ENCODE assay signal across 12 cellular contexts in the genomic region with DNA sequence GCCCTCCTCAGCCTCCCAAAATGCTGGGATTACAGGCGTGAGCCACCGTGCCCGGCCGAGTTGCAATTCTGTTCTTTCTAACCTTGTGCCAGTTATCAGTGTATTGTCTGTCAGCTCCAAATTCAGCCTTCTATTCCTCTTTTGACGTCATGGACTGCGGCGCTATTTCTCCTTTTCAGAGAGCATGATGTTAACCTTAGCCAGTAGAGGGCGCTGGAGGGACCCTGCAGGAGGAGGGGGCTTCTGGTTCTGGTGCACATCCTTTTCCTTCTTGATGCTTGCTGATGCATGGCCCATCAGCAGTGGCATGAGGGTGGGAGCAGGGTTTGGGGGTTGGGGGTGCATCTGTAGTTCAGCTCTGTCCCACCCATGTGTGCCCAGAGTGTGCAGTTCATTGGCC.
DNase-seq lines count a peak whose midpoint lies in the region; ATAC-seq and TF ChIP-seq lines count a peak whose summit lies in the region.
"Had no signal": no experiment of that assay in that cellular context is flagged by ENCODE, and none has a peak within 500 bp of the region (broad histone marks: within the 10 kb centered on the region; RNA-seq: fewer than 3 reads in every experiment).

No MANE protein-coding gene starts in this region.

- DNase-seq in activated CD4-positive, alpha-beta T cell treated with anti-CD3 and anti-CD28 coated beads for 48 hours, result peak; percentile 3
- no peak for DNase-seq in activated CD4-positive, alpha-beta T cell treated with anti-CD3 and anti-CD28 coated beads, Interleukin-2, amount 50 U/mL, for 4 hours
- DNase-seq in GM13977 (ENCODE audit: low spot score), result no peak
- no peak for DNase-seq in PC-3
- peak; percentile 32 for DNase-seq in neural progenitor cell (ENCODE audit: low spot score)
- no peak for DNase-seq in DMS153 (lab: John Stamatoyannopoulos, UW)
- DNase-seq: caudate nucleus, GDM1, NCI-H1436 treated with DMSO at 0.1 percent for 48 hours had no signal

- H3K27ac ChIP-seq in PC-3 (ENCODE audit: low read length), result no peak overlapping the region
- no peak overlapping the region for H3K27ac ChIP-seq in neural progenitor cell

- no peak overlapping the region for H3K27ac Mint-ChIP-seq in neural progenitor cell
- H3K27ac Mint-ChIP-seq: activated naive CD4-positive, alpha-beta T cell treated with anti-CD3 and anti-CD28 coated beads, Interleukin-2, amount 50 U/mL, for 24 hours had no signal

- no TSS peak for BruUV-seq in PC-3 (replicated peaks; lab: Mats Ljungman, UMichigan)

- H3K9me2 ChIP-seq in PC-3 (replicated peaks; ENCODE audit: low read length), result 0 out of 2 replicates have a peak, but pooled peaks cover 2% of the 10 kb centered on the region

- no peaks in the 10 kb centered on the region for H3K79me2 ChIP-seq in PC-3 (ENCODE audit: low read length)
- H3K79me2 ChIP-seq in neural progenitor cell (ENCODE audit: low read depth), result no peaks in the 10 kb centered on the region

- H3K9ac ChIP-seq in PC-3 (ENCODE audit: low read length) (no peak overlapping the region), neural progenitor cell (no peak overlapping the region)

- H3F3A ChIP-seq in PC-3 (ENCODE audit: low read length, unreplicated experiment) (no peaks in the 10 kb centered on the region), neural progenitor cell (ENCODE audit: low read depth) (no peaks in the 10 kb centered on the region)

- peaks cover 29% of the 10 kb centered on the region for H3K9me3 Mint-ChIP-seq in neural progenitor cell
- H3K9me3 Mint-ChIP-seq: activated naive CD4-positive, alpha-beta T cell treated with anti-CD3 and anti-CD28 coated beads, Interleukin-2, amount 50 U/mL, for 24 hours had no signal

- H3K9me3 ChIP-seq in PC-3 (ENCODE audit: low read length), result no peaks in the 10 kb centered on the region
- H3K9me3 ChIP-seq in neural progenitor cell (ENCODE audit: low read depth), result no peaks in the 10 kb centered on the region

- H3K4me3 Mint-ChIP-seq in neural progenitor cell, result peak overlapping the region; percentile 11
- H3K4me3 Mint-ChIP-seq: activated naive CD4-positive, alpha-beta T cell treated with anti-CD3 and anti-CD28 coated beads, Interleukin-2, amount 50 U/mL, for 24 hours had no signal

- POLR2A ChIA-PET in PC-3 (lab: Charles Lee; ENCODE audit: unreplicated experiment), result no interaction called here

- no peak overlapping the region for H3K4me2 ChIP-seq in PC-3 (ENCODE audit: low read length)
- no peak overlapping the region for H3K4me2 ChIP-seq in neural progenitor cell

- CTCF ChIA-PET in PC-3 (lab: Charles Lee), result no interaction called here

- no peaks in the 10 kb centered on the region for H3K36me3 ChIP-seq in PC-3 (ENCODE audit: low read depth, low read length)
- no peaks in the 10 kb centered on the region for H3K36me3 ChIP-seq in neural progenitor cell

- H4K20me1 ChIP-seq in PC-3 (ENCODE audit: low read length) (no peaks in the 10 kb centered on the region), neural progenitor cell (ENCODE audit: low read depth) (no peaks in the 10 kb centered on the region)

- H3K27me3 ChIP-seq in PC-3 (ENCODE audit: low read length) (0 out of 2 replicates have a peak, but pooled peaks cover 6% of the 10 kb centered on the region), neural progenitor cell (no peaks in the 10 kb centered on the region)

- H3K36me3 Mint-ChIP-seq in neural progenitor cell, result peaks cover 9% of the 10 kb centered on the region
- H3K36me3 Mint-ChIP-seq: activated naive CD4-positive, alpha-beta T cell treated with anti-CD3 and anti-CD28 coated beads, Interleukin-2, amount 50 U/mL, for 24 hours had no signal

- peaks cover 9% of the 10 kb centered on the region for H3K27me3 Mint-ChIP-seq in neural progenitor cell (ENCODE audit: insufficient read depth, low read depth)

- intact Hi-C loops in PC-3 (cut with micrococcal nuclease), result no loop called here

- H2AFZ ChIP-seq in PC-3 (ENCODE audit: low read length) (no peak overlapping the region), neural progenitor cell (replicated peaks) (no peak overlapping the region)

- no peak for ATAC-seq in PC-3
- no peak for ATAC-seq in HG03095 (IDR thresholded peaks at IDR 0.05; ENCODE audit: unreplicated experiment)
- ATAC-seq in HG02981 (IDR thresholded peaks at IDR 0.05; ENCODE audit: unreplicated experiment), result no peak

- in situ Hi-C loops in GM13977 (cut with MboI; ENCODE audit: low pct_unique_long_range_greater_than_20kb, low sequenced_read_pairs, unreplicated experiment), result no loop called here

- H3K4me1 Mint-ChIP-seq in neural progenitor cell, result peaks cover 25% of the 10 kb centered on the region
- H3K4me1 Mint-ChIP-seq: activated naive CD4-positive, alpha-beta T cell treated with anti-CD3 and anti-CD28 coated beads, Interleukin-2, amount 50 U/mL, for 24 hours had no signal

- H3K4me1 ChIP-seq in PC-3 (ENCODE audit: insufficient read depth, low read length) (no peaks in the 10 kb centered on the region), neural progenitor cell (peaks cover under 1% of the 10 kb centered on the region)

- H3K4me3 ChIP-seq in PC-3 (ENCODE audit: low read length), result no peak overlapping the region
- H3K4me3 ChIP-seq in neural progenitor cell, result no peak overlapping the region

- TF ChIP-seq CTCF in GM13977 (IDR thresholded peaks at IDR 0.05; ENCODE audit: extremely low read depth, insufficient read depth, missing control alignments) (peak; percentile 50), PC-3 (conservative IDR thresholded peaks at IDR 0.05; ENCODE audit: low read depth, low read length) (peak; percentile 34; the same call in 1 of the 2 replicates), neural progenitor cell (IDR thresholded peaks at IDR 0.05) (peak; percentile 45)

Comparison
In these comparisons a context has a peak if more than half of its experiments do, and no peak if none do; other contexts are left out.
1. DNase-seq: peak in activated CD4-positive, alpha-beta T cell treated with anti-CD3 and anti-CD28 coated beads for 48 hours (single experiment) and neural progenitor cell (single experiment); none in activated CD4-positive, alpha-beta T cell treated with anti-CD3 and anti-CD28 coated beads, Interleukin-2, amount 50 U/mL, for 4 hours (0 of 2), GM13977 (single experiment), PC-3 (single experiment) and DMS153 (single experiment).
2. Peak in every context shown above with its lines, with median percentiles within 50 percentile points of each other: CTCF ChIP-seq.